Comparison of ENCODE assay signal across 1 cellular context in the genomic region with DNA sequence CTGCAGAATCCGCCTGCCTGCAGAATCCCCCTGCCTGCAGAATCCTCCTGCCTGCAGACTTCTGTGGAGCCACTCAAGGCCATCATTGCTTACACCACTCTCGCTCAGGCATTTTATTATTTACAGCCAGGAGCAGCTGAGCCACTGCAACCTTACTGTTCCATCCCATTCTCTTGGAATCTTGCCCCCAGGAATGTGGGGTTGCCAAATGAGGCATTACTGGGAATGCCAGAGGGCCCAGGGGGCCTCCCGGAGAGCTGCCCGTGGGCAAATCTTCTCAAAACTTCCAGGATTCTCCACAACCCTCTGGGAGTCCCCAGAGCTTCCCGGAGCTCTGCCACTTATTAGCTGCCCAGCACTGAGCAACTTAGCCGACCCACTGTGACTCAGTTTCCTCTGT.
TF ChIP-seq lines count a peak whose summit lies in the region.

No MANE protein-coding gene starts in this region.

TF ChIP-seq in IMR-90, 13 proteins besides CTCF, POLR2A, EP300 and RAD21 (continued from another document):
- no peak for TF ChIP-seq SMC3 (IDR thresholded peaks at IDR 0.05; ENCODE audit: low read depth, low read length)
- no peak for TF ChIP-seq MAZ (IDR thresholded peaks at IDR 0.05; ENCODE audit: borderline replicate concordance, low read depth, low read length)
- TF ChIP-seq CHD1 (IDR thresholded peaks at IDR 0.05; ENCODE audit: low read depth, low read length): no peak
- TF ChIP-seq, protein P1, sequence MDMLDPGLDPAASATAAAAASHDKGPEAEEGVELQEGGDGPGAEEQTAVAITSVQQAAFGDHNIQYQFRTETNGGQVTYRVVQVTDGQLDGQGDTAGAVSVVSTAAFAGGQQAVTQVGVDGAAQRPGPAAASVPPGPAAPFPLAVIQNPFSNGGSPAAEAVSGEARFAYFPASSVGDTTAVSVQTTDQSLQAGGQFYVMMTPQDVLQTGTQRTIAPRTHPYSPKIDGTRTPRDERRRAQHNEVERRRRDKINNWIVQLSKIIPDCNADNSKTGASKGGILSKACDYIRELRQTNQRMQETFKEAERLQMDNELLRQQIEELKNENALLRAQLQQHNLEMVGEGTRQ (IDR thresholded peaks at IDR 0.05; ENCODE audit: low read depth, low read length): no peak
- no peak for TF ChIP-seq NFE2L2 (IDR thresholded peaks at IDR 0.05; ENCODE audit: low read depth, low read length)
- TF ChIP-seq FOS (IDR thresholded peaks at IDR 0.05; ENCODE audit: low read depth, low read length): no peak
- no peak for TF ChIP-seq MAFK (IDR thresholded peaks at IDR 0.05; ENCODE audit: low read depth, low read length)
- TF ChIP-seq CEBPB (IDR thresholded peaks at IDR 0.05; ENCODE audit: low read depth, low read length): no peak
- TF ChIP-seq RCOR1 (IDR thresholded peaks at IDR 0.05; ENCODE audit: insufficient replicate concordance, low read length): no peak
- TF ChIP-seq, protein P2, sequence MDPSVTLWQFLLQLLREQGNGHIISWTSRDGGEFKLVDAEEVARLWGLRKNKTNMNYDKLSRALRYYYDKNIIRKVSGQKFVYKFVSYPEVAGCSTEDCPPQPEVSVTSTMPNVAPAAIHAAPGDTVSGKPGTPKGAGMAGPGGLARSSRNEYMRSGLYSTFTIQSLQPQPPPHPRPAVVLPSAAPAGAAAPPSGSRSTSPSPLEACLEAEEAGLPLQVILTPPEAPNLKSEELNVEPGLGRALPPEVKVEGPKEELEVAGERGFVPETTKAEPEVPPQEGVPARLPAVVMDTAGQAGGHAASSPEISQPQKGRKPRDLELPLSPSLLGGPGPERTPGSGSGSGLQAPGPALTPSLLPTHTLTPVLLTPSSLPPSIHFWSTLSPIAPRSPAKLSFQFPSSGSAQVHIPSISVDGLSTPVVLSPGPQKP (IDR thresholded peaks at IDR 0.05; ENCODE audit: borderline replicate concordance, low read depth, low read length): no peak
- TF ChIP-seq BHLHE40 (IDR thresholded peaks at IDR 0.05; ENCODE audit: low read depth, low read length): no peak
